Comparison of ENCODE assay signal across 12 cellular contexts in the genomic region with DNA sequence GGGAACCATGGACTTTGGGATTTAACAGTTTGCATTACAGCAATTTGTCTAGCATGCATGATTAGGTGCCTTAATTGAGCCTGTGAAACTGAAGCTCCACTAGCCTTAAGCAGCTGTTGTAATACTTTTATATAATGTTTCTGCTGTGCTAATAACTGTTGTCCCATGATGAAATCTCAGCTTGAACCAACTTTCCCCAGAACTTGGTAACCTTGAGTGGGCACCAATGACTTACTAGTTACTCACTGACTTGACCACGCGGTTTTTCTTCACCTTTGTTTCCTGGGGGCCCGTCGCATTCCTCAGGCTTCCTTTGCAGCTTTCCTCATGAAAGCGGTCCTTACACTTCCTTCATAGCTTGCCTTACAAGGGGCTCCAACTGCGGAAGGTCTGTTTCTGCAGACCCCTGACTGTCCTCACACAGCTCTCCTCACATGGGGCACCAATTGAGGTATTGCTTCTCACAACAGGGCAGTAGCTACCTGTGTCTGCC. TPM values are rescaled to one million over a fixed set of nuclear protein-coding genes. Genes with fewer than 3 reads are reported as not detected.
DNase-seq lines count a peak whose midpoint lies in the region; ATAC-seq and TF ChIP-seq lines count a peak whose summit lies in the region.
"Had no signal": no experiment of that assay in that cellular context is flagged by ENCODE, and none has a peak within 500 bp of the region (broad histone marks: within the 10 kb centered on the region; RNA-seq: fewer than 3 reads in every experiment).

No MANE protein-coding gene starts in this region.

- no peak overlapping the region for H3K9ac ChIP-seq in PC-3 (ENCODE audit: low read length)

- no peak overlapping the region for H3K27ac Mint-ChIP-seq in glutamatergic neuron (ENCODE audit: unreplicated experiment)

- intact Hi-C loops in PC-3 (cut with micrococcal nuclease) = no loop called here
- intact Hi-C loops in thyroid gland (cut with DNase I) = no loop called here

- no peak for DNase-seq in PC-3
- no peak for DNase-seq in glutamatergic neuron
- DNase-seq in osteoblast (ENCODE audit: insufficient read length, low spot score, missing footprints) = no peak
- no peak for DNase-seq in HEK293T (ENCODE audit: extremely low spot score)
- no peak for DNase-seq in NK-92 treated with Interleukin-12 subunit alpha and Interleukin-12 subunit beta, amount 100 ng/mL, for 24 hours (lab: John Stamatoyannopoulos, UW)
- no peak for DNase-seq in NCI-H748 (lab: John Stamatoyannopoulos, UW; ENCODE audit: unreplicated experiment)
- DNase-seq in thyroid gland = no peak
- DNase-seq: activated CD4-positive, alpha-beta T cell treated with anti-CD3 and anti-CD28 coated beads, Interleukin-2, amount 50 U/mL, for 4 hours; esophagus squamous epithelium; KG1; left ventricle myocardium inferior had no signal

- H3K4me1 Mint-ChIP-seq in glutamatergic neuron (ENCODE audit: low read depth, unreplicated experiment) = peaks cover 5% of the 10 kb centered on the region

- POLR2A ChIA-PET in PC-3 (lab: Charles Lee; ENCODE audit: unreplicated experiment) (no interaction called here), HEK293T (lab: Yijun Ruan, JAX) (no interaction called here)

- H3K4me2 ChIP-seq in DOHH2 (ENCODE audit: low read length) (peak overlapping the region; percentile 49; the same call in 1 of the 2 replicates), PC-3 (ENCODE audit: low read length) (peak overlapping the region; percentile 0; the same call in 1 of the 2 replicates), osteoblast (ENCODE audit: insufficient read depth, low read length) (peak overlapping the region; percentile 57)

- H3F3A ChIP-seq in DOHH2 (ENCODE audit: control insufficient read depth, insufficient read depth) = no peaks in the 10 kb centered on the region
- H3F3A ChIP-seq in PC-3 (ENCODE audit: low read length, unreplicated experiment) = peaks cover 6% of the 10 kb centered on the region

- H3K27me3 Mint-ChIP-seq in glutamatergic neuron (ENCODE audit: unreplicated experiment) = no peaks in the 10 kb centered on the region

- H2AFZ ChIP-seq in PC-3 (ENCODE audit: low read length) (peak overlapping the region; percentile 22; the same call in 1 of the 2 replicates), osteoblast (ENCODE audit: low read length) (peak overlapping the region; percentile 11)

- H3K4me3 Mint-ChIP-seq in glutamatergic neuron (ENCODE audit: unreplicated experiment) = peak overlapping the region; percentile 77

- H3K4me3 ChIP-seq in DOHH2 (ENCODE audit: low read length) = peak overlapping the region; percentile 21; the same call in 1 of the 2 replicates
- no peak overlapping the region for H3K4me3 ChIP-seq in PC-3 (ENCODE audit: low read length)
- H3K4me3 ChIP-seq in osteoblast (ENCODE audit: insufficient read depth, low read length) = peak overlapping the region; percentile 41
- H3K4me3 ChIP-seq in thyroid gland (replicated peaks in 1 of 3) = no peak overlapping the region
- H3K4me3 ChIP-seq: left ventricle myocardium inferior had no signal

- CTCF ChIA-PET in PC-3 (lab: Charles Lee) (no interaction called here), HEK293T (lab: Yijun Ruan, JAX) (no interaction called here)

- H3K9me2 ChIP-seq in DOHH2 (replicated peaks; ENCODE audit: control insufficient read depth, low read length) = no peaks in the 10 kb centered on the region
- H3K9me2 ChIP-seq in PC-3 (replicated peaks; ENCODE audit: low read length) = no peaks in the 10 kb centered on the region

- H3K4me1 ChIP-seq in DOHH2 (ENCODE audit: control insufficient read depth, low read length) (peaks cover 20% of the 10 kb centered on the region), PC-3 (ENCODE audit: insufficient read depth, low read length) (peaks cover 42% of the 10 kb centered on the region), osteoblast (ENCODE audit: insufficient read depth, low read length) (peaks cover 24% of the 10 kb centered on the region), thyroid gland (peaks cover 0 to 4% of the 10 kb centered on the region in 2 donors)
- H3K4me1 ChIP-seq: left ventricle myocardium inferior had no signal

- H3K36me3 ChIP-seq in DOHH2 (ENCODE audit: control insufficient read depth, low read length) = no peaks in the 10 kb centered on the region
- H3K36me3 ChIP-seq in PC-3 (ENCODE audit: low read depth, low read length) = no peaks in the 10 kb centered on the region
- H3K36me3 ChIP-seq in osteoblast (ENCODE audit: insufficient read depth, low read length) = no peaks in the 10 kb centered on the region
- no peaks in the 10 kb centered on the region for H3K36me3 ChIP-seq in thyroid gland
- H3K36me3 ChIP-seq: esophagus squamous epithelium, left ventricle myocardium inferior had no signal

- no peak for TF ChIP-seq POLR2A in thyroid gland (IDR thresholded peaks at IDR 0.05)

- H3K27me3 ChIP-seq in DOHH2 (ENCODE audit: control insufficient read depth, low read length) (no peaks in the 10 kb centered on the region), PC-3 (ENCODE audit: low read length) (peaks cover 9% of the 10 kb centered on the region; the same call in 1 of the 2 replicates), osteoblast (ENCODE audit: insufficient read depth, low read length) (no peaks in the 10 kb centered on the region), thyroid gland (no peaks in the 10 kb centered on the region)

- no peak for TF ChIP-seq CTCF in DOHH2 (IDR thresholded peaks at IDR 0.05; ENCODE audit: low read depth, low read length, poor library complexity, severe bottlenecking)
- no peak for TF ChIP-seq CTCF in PC-3 (conservative IDR thresholded peaks at IDR 0.05; ENCODE audit: low read depth, low read length)
- no peak for TF ChIP-seq CTCF in glutamatergic neuron (IDR thresholded peaks at IDR 0.05; ENCODE audit: partially characterized antibody, unreplicated experiment)
- no peak for TF ChIP-seq CTCF in osteoblast (IDR thresholded peaks at IDR 0.05; ENCODE audit: extremely low read depth, low read depth, low read length)
- no peak for TF ChIP-seq CTCF in thyroid gland (IDR thresholded peaks at IDR 0.05)

- H3K79me2 ChIP-seq in DOHH2 (ENCODE audit: control insufficient read depth, low read length) (no peaks in the 10 kb centered on the region), PC-3 (ENCODE audit: low read length) (no peaks in the 10 kb centered on the region), osteoblast (ENCODE audit: insufficient read depth, low read length) (no peaks in the 10 kb centered on the region)

- H3K27ac ChIP-seq in DOHH2 (ENCODE audit: low read depth, low read length) (no peak overlapping the region), PC-3 (ENCODE audit: low read length) (no peak overlapping the region), osteoblast (ENCODE audit: low read depth, low read length) (no peak overlapping the region), thyroid gland (no peak overlapping the region)
- H3K27ac ChIP-seq: esophagus squamous epithelium, left ventricle myocardium inferior had no signal

- no peaks in the 10 kb centered on the region for H3K9me3 Mint-ChIP-seq in glutamatergic neuron (ENCODE audit: unreplicated experiment)

- BruUV-seq in PC-3 (replicated peaks; lab: Mats Ljungman, UMichigan) = no TSS peak

- WGBS in thyroid gland, 2 donors = 25 to 29% methylated on average over 6 of the region's 6 CpGs

- no peaks in the 10 kb centered on the region for H3K36me3 Mint-ChIP-seq in glutamatergic neuron (ENCODE audit: unreplicated experiment)

- ATAC-seq in PC-3 = no peak

- H4K20me1 ChIP-seq in DOHH2 (ENCODE audit: control insufficient read depth, insufficient read depth, low read depth, low read length) (no peaks in the 10 kb centered on the region), PC-3 (ENCODE audit: low read length) (no peaks in the 10 kb centered on the region), osteoblast (ENCODE audit: insufficient read depth, low read length) (no peaks in the 10 kb centered on the region)

- H3K9me3 ChIP-seq in DOHH2 (ENCODE audit: control insufficient read depth, insufficient read depth, low read length) = no peaks in the 10 kb centered on the region
- H3K9me3 ChIP-seq in PC-3 (ENCODE audit: low read length) = no peaks in the 10 kb centered on the region
- no peaks in the 10 kb centered on the region for H3K9me3 ChIP-seq in osteoblast (ENCODE audit: low read depth, low read length)
- H3K9me3 ChIP-seq in thyroid gland = no peaks in the 10 kb centered on the region
- H3K9me3 ChIP-seq: esophagus squamous epithelium, left ventricle myocardium inferior had no signal

TF ChIP-seq in HEK293T, 16 proteins besides CTCF, POLR2A, EP300 and RAD21:
- TF ChIP-seq FOXK2 (IDR thresholded peaks at IDR 0.05) (no peak), ZNF384 (IDR thresholded peaks at IDR 0.05) (no peak), HDGF (IDR thresholded peaks at IDR 0.05; ENCODE audit: borderline replicate concordance) (no peak), FOXA1 (IDR thresholded peaks at IDR 0.05) (no peak), ELF4 (IDR thresholded peaks at IDR 0.05) (no peak), BHLHE40 (IDR thresholded peaks at IDR 0.05; ENCODE audit: borderline replicate concordance) (no peak)
- TF ChIP-seq, protein P1, sequence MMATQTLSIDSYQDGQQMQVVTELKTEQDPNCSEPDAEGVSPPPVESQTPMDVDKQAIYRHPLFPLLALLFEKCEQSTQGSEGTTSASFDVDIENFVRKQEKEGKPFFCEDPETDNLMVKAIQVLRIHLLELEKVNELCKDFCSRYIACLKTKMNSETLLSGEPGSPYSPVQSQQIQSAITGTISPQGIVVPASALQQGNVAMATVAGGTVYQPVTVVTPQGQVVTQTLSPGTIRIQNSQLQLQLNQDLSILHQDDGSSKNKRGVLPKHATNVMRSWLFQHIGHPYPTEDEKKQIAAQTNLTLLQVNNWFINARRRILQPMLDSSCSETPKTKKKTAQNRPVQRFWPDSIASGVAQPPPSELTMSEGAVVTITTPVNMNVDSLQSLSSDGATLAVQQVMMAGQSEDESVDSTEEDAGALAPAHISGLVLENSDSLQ (IDR thresholded peaks at IDR 0.05) = no peak

RNA-seq across cellular contexts. Expression of a gene that starts 11.2 kb away (rescaled TPM):
- total RNA-seq in PC-3 (2014; rRNA removed) = not detected in 2 replicates
- 0.42 TPM for total RNA-seq in glutamatergic neuron (ENCODE audit: unreplicated experiment)
- 0.29 TPM in 1 of 2 replicates, not detected in the other for total RNA-seq in osteoblast
- total RNA-seq in thyroid gland = not detected
- total RNA-seq: esophagus squamous epithelium, left ventricle myocardium inferior had no signal

Comparison
In these comparisons a context has a peak if more than half of its experiments do, and no peak if none do; other contexts are left out.
1. H3K4me2 ChIP-seq: peak in every context shown above with its lines; median percentile 57 in osteoblast; 49 in DOHH2; 0 in PC-3.
2. H3K4me3 ChIP-seq: peak in DOHH2 (single experiment) and osteoblast (single experiment); none in PC-3 (single experiment) and thyroid gland (0 of 3).